17 cellular contexts compared by ENCODE assay signal in genomic region chr14:33342299-33342974, GRCh38.
DNase-seq lines count a peak whose midpoint lies in the region; ATAC-seq and TF ChIP-seq lines count a peak whose summit lies in the region.
"Had no signal": no experiment of that assay in that cellular context is flagged by ENCODE, and none has a peak within 500 bp of the region (broad histone marks: within the 10 kb centered on the region; RNA-seq: fewer than 3 reads in every experiment).

No MANE protein-coding gene starts in this region.

- H3K27ac Mint-ChIP-seq in GM23338, result no peak overlapping the region
- H3K27ac Mint-ChIP-seq: B cell; CD4-positive, alpha-beta memory T cell had no signal

- no peak overlapping the region for H2AFZ ChIP-seq in GM23338
- no peak overlapping the region for H2AFZ ChIP-seq in OCI-LY7 (ENCODE audit: low read length)

- H3K27me3 Mint-ChIP-seq in GM23338 (ENCODE audit: insufficient read depth, low read depth, poor library complexity), result no peaks in the 10 kb centered on the region
- H3K27me3 Mint-ChIP-seq: B cell had no signal

- DNase-seq in GM23338 (ENCODE audit: low spot score) (peak; percentile 15), OCI-LY7 (ENCODE audit: low spot score) (no peak), foreskin keratinocyte (no peak), NCI-H2081 (lab: John Stamatoyannopoulos, UW) (no peak), NCI-H2227 treated with DMSO at 0.1 percent for 48 hours (lab: John Stamatoyannopoulos, UW) (no peak)
- DNase-seq: Calu3; CD4-positive, alpha-beta memory T cell; DMS53; NCI-H1105 treated with DMSO at 0.1 percent for 48 hours; NCI-H2029; NCI-H510A treated with DMSO at 0.1 percent for 48 hours; RPMI8226; SJCRH30; SW 1271 had no signal

- H3K4me2 ChIP-seq in GM23338 (no peak overlapping the region), OCI-LY7 (ENCODE audit: low read length) (no peak overlapping the region)

- H3K4me3 Mint-ChIP-seq in GM23338, result no peak overlapping the region
- H3K4me3 Mint-ChIP-seq: B cell; CD4-positive, alpha-beta memory T cell had no signal

- POLR2A ChIA-PET in OCI-LY7 (lab: Charles Lee), result interaction anchor here (0.8 kb wide), 1 partner anchor 442 kb away, joined by 3 read pairs; no protein-coding TSS in a partner anchor

- H3K4me1 ChIP-seq in GM23338 (ENCODE audit: insufficient read depth) (peaks cover 23% of the 10 kb centered on the region), OCI-LY7 (ENCODE audit: insufficient read depth, low read length, poor library complexity, severe bottlenecking) (no peaks in the 10 kb centered on the region), foreskin keratinocyte (no peaks in the 10 kb centered on the region)
- H3K4me1 ChIP-seq: SJCRH30 had no signal

- no peaks in the 10 kb centered on the region for H3K9me3 ChIP-seq in OCI-LY7 (ENCODE audit: low read length)
- H3K9me3 ChIP-seq: SJCRH30 had no signal

- H3K79me2 ChIP-seq in GM23338 (replicated peaks; ENCODE audit: insufficient read depth) (no peaks in the 10 kb centered on the region), OCI-LY7 (ENCODE audit: insufficient read depth, low read depth, low read length) (no peaks in the 10 kb centered on the region)

- H3K36me3 Mint-ChIP-seq in GM23338 (ENCODE audit: low read depth), result no peaks in the 10 kb centered on the region; the same call in 2 of the 3 replicates
- H3K36me3 Mint-ChIP-seq: CD4-positive, alpha-beta memory T cell had no signal

- ATAC-seq in GM23338, result peak; percentile 75
- ATAC-seq in foreskin keratinocyte, result no peak
- no peak for ATAC-seq in HG03571 (IDR thresholded peaks at IDR 0.05; ENCODE audit: unreplicated experiment)

- intact Hi-C loops in OCI-LY7 (cut with micrococcal nuclease; ENCODE audit: unreplicated experiment), result no loop called here

- CTCF ChIA-PET in OCI-LY7 (lab: Charles Lee; ENCODE audit: unreplicated experiment), result no interaction called here

- H3K4me3 ChIP-seq in GM23338, result no peak overlapping the region
- H3K4me3 ChIP-seq in OCI-LY7 (ENCODE audit: low read depth, low read length, poor library complexity, severe bottlenecking), result no peak overlapping the region
- H3K4me3 ChIP-seq: SJCRH30 had no signal

- no TSS peak for BruUV-seq in OCI-LY7 (replicated peaks; lab: Mats Ljungman, UMichigan)

- H3K9me2 ChIP-seq in GM23338 (ENCODE audit: insufficient read depth) (no peaks in the 10 kb centered on the region), OCI-LY7 (ENCODE audit: insufficient read depth, low read length) (no peaks in the 10 kb centered on the region)

- H4K20me1 ChIP-seq in GM23338 (replicated peaks; ENCODE audit: insufficient read depth), result no peaks in the 10 kb centered on the region
- no peaks in the 10 kb centered on the region for H4K20me1 ChIP-seq in OCI-LY7 (ENCODE audit: insufficient read depth, low read length)

- H3K27me3 ChIP-seq in GM23338 (ENCODE audit: insufficient read depth) (no peaks in the 10 kb centered on the region), foreskin keratinocyte (peaks cover 4% of the 10 kb centered on the region)
- H3K27me3 ChIP-seq: SJCRH30 had no signal

- H3K9me3 Mint-ChIP-seq in GM23338, result peaks cover 6% of the 10 kb centered on the region; the same call in 2 of the 3 replicates

- no peaks in the 10 kb centered on the region for H3F3A ChIP-seq in GM23338 (replicated peaks; ENCODE audit: low read depth)

- H3K27ac ChIP-seq in 22Rv1 (no peak overlapping the region), GM23338 (ENCODE audit: low read depth) (no peak overlapping the region), OCI-LY7 (ENCODE audit: low read depth, low read length, poor library complexity, severe bottlenecking) (no peak overlapping the region), foreskin keratinocyte (no peak overlapping the region)
- H3K27ac ChIP-seq: SJCRH30 had no signal

- H3K36me3 ChIP-seq in GM23338 (ENCODE audit: insufficient read depth), result no peaks in the 10 kb centered on the region
- H3K36me3 ChIP-seq in OCI-LY7 (ENCODE audit: insufficient read depth, low read length), result no peaks in the 10 kb centered on the region

- peaks cover 29% of the 10 kb centered on the region for H3K4me1 Mint-ChIP-seq in GM23338
- H3K4me1 Mint-ChIP-seq: B cell; CD4-positive, alpha-beta memory T cell had no signal

- TF ChIP-seq CTCF in 22Rv1 (IDR thresholded peaks at IDR 0.05) (peak; percentile 13; the same call in 1 of the 2 replicates), GM23338 (conservative IDR thresholded peaks at IDR 0.05; ENCODE audit: low read depth in 2 of 2) (no peak), OCI-LY7 (conservative IDR thresholded peaks at IDR 0.05; ENCODE audit: low read length) (peak; percentile 41; the same call in 1 of the 2 replicates), foreskin keratinocyte (conservative IDR thresholded peaks at IDR 0.05) (peak; percentile 14)

TF ChIP-seq in GM23338, 12 proteins besides CTCF, POLR2A, EP300 and RAD21 (continues in another document):
- TF ChIP-seq EZH2 (IDR thresholded peaks at IDR 0.05; ENCODE audit: low read depth, unreplicated experiment) (no peak), ETS1 (IDR thresholded peaks at IDR 0.05) (no peak), JUNB (IDR thresholded peaks at IDR 0.05; ENCODE audit: unreplicated experiment) (no peak), POLR2AphosphoS5 (IDR thresholded peaks at IDR 0.05; ENCODE audit: low read depth) (no peak), STAT1 (IDR thresholded peaks at IDR 0.05; ENCODE audit: unreplicated experiment) (no peak), CREB1 (CRISPR knock-in tag; IDR thresholded peaks at IDR 0.05; ENCODE audit: low read depth) (no peak), ZNF331 (CRISPR knock-in tag; IDR thresholded peaks at IDR 0.05; ENCODE audit: low read depth) (no peak)
- TF ChIP-seq, protein P1, sequence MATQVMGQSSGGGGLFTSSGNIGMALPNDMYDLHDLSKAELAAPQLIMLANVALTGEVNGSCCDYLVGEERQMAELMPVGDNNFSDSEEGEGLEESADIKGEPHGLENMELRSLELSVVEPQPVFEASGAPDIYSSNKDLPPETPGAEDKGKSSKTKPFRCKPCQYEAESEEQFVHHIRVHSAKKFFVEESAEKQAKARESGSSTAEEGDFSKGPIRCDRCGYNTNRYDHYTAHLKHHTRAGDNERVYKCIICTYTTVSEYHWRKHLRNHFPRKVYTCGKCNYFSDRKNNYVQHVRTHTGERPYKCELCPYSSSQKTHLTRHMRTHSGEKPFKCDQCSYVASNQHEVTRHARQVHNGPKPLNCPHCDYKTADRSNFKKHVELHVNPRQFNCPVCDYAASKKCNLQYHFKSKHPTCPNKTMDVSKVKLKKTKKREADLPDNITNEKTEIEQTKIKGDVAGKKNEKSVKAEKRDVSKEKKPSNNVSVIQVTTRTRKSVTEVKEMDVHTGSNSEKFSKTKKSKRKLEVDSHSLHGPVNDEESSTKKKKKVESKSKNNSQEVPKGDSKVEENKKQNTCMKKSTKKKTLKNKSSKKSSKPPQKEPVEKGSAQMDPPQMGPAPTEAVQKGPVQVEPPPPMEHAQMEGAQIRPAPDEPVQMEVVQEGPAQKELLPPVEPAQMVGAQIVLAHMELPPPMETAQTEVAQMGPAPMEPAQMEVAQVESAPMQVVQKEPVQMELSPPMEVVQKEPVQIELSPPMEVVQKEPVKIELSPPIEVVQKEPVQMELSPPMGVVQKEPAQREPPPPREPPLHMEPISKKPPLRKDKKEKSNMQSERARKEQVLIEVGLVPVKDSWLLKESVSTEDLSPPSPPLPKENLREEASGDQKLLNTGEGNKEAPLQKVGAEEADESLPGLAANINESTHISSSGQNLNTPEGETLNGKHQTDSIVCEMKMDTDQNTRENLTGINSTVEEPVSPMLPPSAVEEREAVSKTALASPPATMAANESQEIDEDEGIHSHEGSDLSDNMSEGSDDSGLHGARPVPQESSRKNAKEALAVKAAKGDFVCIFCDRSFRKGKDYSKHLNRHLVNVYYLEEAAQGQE (IDR thresholded peaks at IDR 0.05; ENCODE audit: unreplicated experiment), result no peak

Comparison
In these comparisons a context has a peak if more than half of its experiments do, and no peak if none do; other contexts are left out.
1. CTCF ChIP-seq: peak in 22Rv1 (single experiment), OCI-LY7 (single experiment) and foreskin keratinocyte (single experiment); none in GM23338 (0 of 2).